ENCODE assay signal across 22 cellular contexts in the genomic region with DNA sequence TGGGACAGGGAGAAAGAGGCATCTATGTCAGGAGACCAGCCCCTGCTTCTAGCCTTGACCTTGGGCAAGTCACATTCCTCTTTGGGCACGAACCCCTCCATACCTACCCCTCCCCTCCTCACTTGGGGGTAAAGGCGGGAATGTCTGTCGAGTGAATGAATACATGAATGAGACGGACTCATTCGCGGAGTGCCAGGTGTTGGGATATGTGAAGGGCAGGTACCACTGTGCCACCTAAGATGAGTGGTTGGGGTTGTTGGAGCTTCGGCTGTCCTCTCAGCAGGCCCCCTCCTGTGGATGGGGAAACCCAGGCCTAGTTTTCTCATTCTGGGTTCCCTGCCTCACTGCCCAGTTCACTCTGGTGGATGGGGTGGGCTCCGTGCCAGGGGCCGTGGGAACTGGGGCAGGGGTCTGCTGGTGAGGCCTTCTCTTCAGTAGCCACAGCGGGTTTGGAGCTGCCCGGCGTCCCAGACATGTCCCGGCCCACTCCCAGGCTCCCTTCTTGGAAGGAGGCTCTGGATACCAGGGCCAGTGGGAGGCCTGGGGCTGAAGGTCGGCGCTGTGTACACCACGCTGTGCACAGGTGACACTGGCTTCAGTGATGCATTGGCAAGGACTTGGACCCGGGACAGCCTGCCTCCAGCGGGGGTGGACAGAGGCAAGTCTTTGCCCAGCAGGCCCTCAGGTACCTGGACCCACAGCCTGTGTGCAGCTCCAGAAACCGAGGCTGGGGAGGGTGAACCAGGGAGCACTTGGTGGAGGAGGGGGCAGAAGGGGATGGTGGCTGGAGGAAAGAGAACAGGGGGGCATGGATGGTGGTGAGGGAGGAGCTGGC. TPM values are rescaled to one million over a fixed set of nuclear protein-coding genes. Genes with fewer than 3 reads are reported as not detected.
DNase-seq lines count a peak whose midpoint lies in the region; ATAC-seq, FAIRE-seq and TF ChIP-seq lines count a peak whose summit lies in the region.
"Had no signal": no experiment of that assay in that cellular context is flagged by ENCODE, and none has a peak within 500 bp of the region (broad histone marks: within the 10 kb centered on the region; RNA-seq: fewer than 3 reads in every experiment).

No MANE protein-coding gene starts in this region.

- no peak overlapping the region for H3K56ac ChIP-seq in IMR-90 (ENCODE audit: extremely low read depth, insufficient read depth, low read length)

- H3K4me1 ChIP-seq in IMR-90 (ENCODE audit: control insufficient read depth, insufficient read depth, low read length) = peaks cover 30% of the 10 kb centered on the region
- H3K4me1 ChIP-seq in thyroid gland = peaks cover 81 to 89% of the 10 kb centered on the region in 2 donors

- H2BK120ac ChIP-seq in IMR-90 (ENCODE audit: low read depth, low read length) = no peak overlapping the region

- H3K4me3 Mint-ChIP-seq in mesothelial cell of epicardium = no peak overlapping the region
- H3K4me3 Mint-ChIP-seq: effector memory CD8-positive, alpha-beta T cell; IgD-negative memory B cell had no signal

- no peak for DNase-seq in IMR-90
- DNase-seq in coronary artery (ENCODE audit: low spot score) = no peak
- no peak for DNase-seq in mesothelial cell of epicardium (ENCODE audit: low spot score in 2 of 2, unreplicated experiment in 2 of 2)
- no peak for DNase-seq in thyroid gland
- no peak for DNase-seq in NCI-H2081 (lab: John Stamatoyannopoulos, UW)
- DNase-seq in frontal cortex (ENCODE audit: low spot score in 2 of 2) = no peak
- no peak for DNase-seq in head of caudate nucleus
- DNase-seq: activated CD4-positive, alpha-beta T cell treated with anti-CD3 and anti-CD28 coated beads for 4 hours; activated effector memory CD4-positive, alpha-beta T cell treated with Interleukin-2 at 50 U/mL for 16 hours; amygdala; effector memory CD8-positive, alpha-beta T cell; EL; hypothalamus; kidney glomerular epithelial cell; NCI-H1930; occipital lobe; stimulated activated CD4-positive, alpha-beta T cell treated with anti-CD3 and anti-CD28 coated beads, Interleukin-2, amount 100 ng/mL, for 48 hours; SW 1271 had no signal

- H4K5ac ChIP-seq in IMR-90 (ENCODE audit: low read depth, low read length) = no peak overlapping the region

- H3K4me2 ChIP-seq in IMR-90 (ENCODE audit: low read depth, low read length) = no peak overlapping the region

- in situ Hi-C loops in IMR-90 (cut with MboI; ENCODE audit: low sequenced_read_pairs) = no loop called here

- no peak for TF ChIP-seq RAD21 in IMR-90 (IDR thresholded peaks at IDR 0.05; ENCODE audit: low read length)

- WGBS in IMR-90 (ENCODE audit: extremely low coverage in 2 of 2, insufficient read length in 1 of 2), 2 experiments = 86% methylated on average over 4 of the region's 19 CpGs; no CpG with 5 or more reads in 1 of the 2 experiments
- 84 to 85% methylated on average over 18 of the region's 19 CpGs for WGBS in thyroid gland, 2 donors

- no peak overlapping the region for H2BK15ac ChIP-seq in IMR-90 (ENCODE audit: low read depth, low read length)

- no peak overlapping the region for H3K4me3 ChIP-seq in IMR-90 (ENCODE audit: insufficient read depth, low read depth, low read length)
- H3K4me3 ChIP-seq in coronary artery = peak overlapping the region; percentile 82
- H3K4me3 ChIP-seq in thyroid gland (replicated peaks in 1 of 3) = no peak overlapping the region

- H3K27me3 ChIP-seq in IMR-90 (ENCODE audit: control insufficient read depth, insufficient read depth, low read length) (no peaks in the 10 kb centered on the region), thyroid gland (no peaks in the 10 kb centered on the region)

- H3K18ac ChIP-seq in IMR-90 (ENCODE audit: low read depth, low read length) = no peak overlapping the region

- peaks cover 62% of the 10 kb centered on the region for H3K4me1 Mint-ChIP-seq in mesothelial cell of epicardium

- no peak overlapping the region for H2AFZ ChIP-seq in IMR-90 (replicated peaks; ENCODE audit: low read length, poor library complexity)

- no TSS peak for BruUV-seq in IMR-90 (replicated peaks; lab: Mats Ljungman, UMichigan)

- H3K9ac ChIP-seq in IMR-90 (ENCODE audit: low read depth, low read length) = no peak overlapping the region

- peaks cover 93% of the 10 kb centered on the region for H4K20me1 ChIP-seq in IMR-90 (ENCODE audit: insufficient read depth, low read length)

- POLR2A ChIA-PET in IMR-90 (lab: Charles Lee; ENCODE audit: unreplicated experiment) = no interaction called here

- dilution Hi-C loops in IMR-90 (cut with HindIII; ENCODE audit: low sequenced_read_pairs, unreplicated experiment) = no loop called here

- no peak for FAIRE-seq in frontal cortex (lab: Jason Lieb, UNC)
- FAIRE-seq: GM19239, H54, TTC549 had no signal

- intact Hi-C loops in IMR-90 (cut with micrococcal nuclease) = loop anchor here (2.0 kb wide), 1 partner anchor 25 kb away; no protein-coding TSS in a partner anchor
- intact Hi-C loops in thyroid gland (cut with DNase I) = no loop called here
- intact Hi-C loops in head of caudate nucleus (cut with DNase I) = no loop called here

- H3K14ac ChIP-seq in IMR-90 (replicated peaks; ENCODE audit: low read depth, low read length) = no peak overlapping the region

- no peak for ATAC-seq in IMR-90 (ENCODE audit: low read depth)
- ATAC-seq: effector memory CD8-positive, alpha-beta T cell had no signal

- H2BK5ac ChIP-seq in IMR-90 (ENCODE audit: low read depth, low read length, poor library complexity, severe bottlenecking) = no peak overlapping the region

- H2BK20ac ChIP-seq in IMR-90 (ENCODE audit: low read depth, low read length) = no peak overlapping the region

- H3K9me3 ChIP-seq in IMR-90 (ENCODE audit: control insufficient read depth, insufficient read depth, low read length) (no peaks in the 10 kb centered on the region), thyroid gland (no peaks in the 10 kb centered on the region)

- H3K36me3 Mint-ChIP-seq in mesothelial cell of epicardium = no peaks in the 10 kb centered on the region
- H3K36me3 Mint-ChIP-seq: IgD-negative memory B cell had no signal

- no peak for TF ChIP-seq CTCF in IMR-90 (conservative IDR thresholded peaks at IDR 0.05; ENCODE audit: low read depth, low read length)
- TF ChIP-seq CTCF in coronary artery (IDR thresholded peaks at IDR 0.05) = no peak
- TF ChIP-seq CTCF in mesothelial cell of epicardium (IDR thresholded peaks at IDR 0.05; ENCODE audit: unreplicated experiment) = no peak
- TF ChIP-seq CTCF in thyroid gland (IDR thresholded peaks at IDR 0.05) = no peak

- TF ChIP-seq POLR2A in IMR-90 (IDR thresholded peaks at IDR 0.05; ENCODE audit: low read depth, low read length) (no peak), thyroid gland (IDR thresholded peaks at IDR 0.05) (no peak)

- no peak overlapping the region for H4K91ac ChIP-seq in IMR-90 (ENCODE audit: insufficient read depth, low read depth, low read length)

- H3K36me3 ChIP-seq in IMR-90 (ENCODE audit: control insufficient read depth, insufficient read depth, low read length) (no peaks in the 10 kb centered on the region; the same call in 1 of the 2 replicates), thyroid gland (no peaks in the 10 kb centered on the region)

- H3K27ac ChIP-seq in IMR-90 (ENCODE audit: insufficient read depth, low read length) (no peak overlapping the region), coronary artery (peak overlapping the region; percentile 95 to 96), thyroid gland (peak overlapping the region; percentile 36 to 95 (median 93))

- CTCF ChIA-PET in IMR-90 (lab: Yijun Ruan, JAX) = no interaction called here

- peak overlapping the region; percentile 71 for H3K27ac Mint-ChIP-seq in mesothelial cell of epicardium
- H3K27ac Mint-ChIP-seq: IgD-negative memory B cell had no signal

- no peak overlapping the region for H4K8ac ChIP-seq in IMR-90 (ENCODE audit: low read depth in 2 of 2, low read length in 2 of 2)

- H3K79me1 ChIP-seq in IMR-90 (ENCODE audit: low read depth in 1 of 2, low read length in 2 of 2) = peaks cover 17 to 85% of the 10 kb centered on the region in 2 experiments

- H2AK5ac ChIP-seq in IMR-90 (ENCODE audit: low read depth, low read length) = no peak overlapping the region

- H3K9me1 ChIP-seq in IMR-90 (ENCODE audit: insufficient read depth, low read length) = peaks cover 15% of the 10 kb centered on the region; the same call in 1 of the 2 replicates

- H2AK9ac ChIP-seq in IMR-90 (replicated peaks; ENCODE audit: low read depth, low read length, poor library complexity) = peak overlapping the region; percentile 50

- no peaks in the 10 kb centered on the region for H3K27me3 Mint-ChIP-seq in mesothelial cell of epicardium (ENCODE audit: low read depth)
- H3K27me3 Mint-ChIP-seq: effector memory CD8-positive, alpha-beta T cell had no signal

- no peak overlapping the region for H3K4ac ChIP-seq in IMR-90 (ENCODE audit: low read depth, low read length)

- no peak overlapping the region for H3K23ac ChIP-seq in IMR-90 (ENCODE audit: low read depth, low read length)

- H3K9me3 Mint-ChIP-seq in mesothelial cell of epicardium = no peaks in the 10 kb centered on the region
- H3K9me3 Mint-ChIP-seq: effector memory CD8-positive, alpha-beta T cell; IgD-negative memory B cell had no signal

RNA-seq across cellular contexts. Expression of gene GLIS2, which starts 5.6 kb away (rescaled TPM):
- 0.36 and 0.56 TPM in 2 replicates for total RNA-seq in IMR-90 (2012; rRNA removed)
- 8.4 and 9.0 TPM in 2 replicates for polyA plus RNA-seq in IMR-90 (2012; rRNA removed)
- polyA plus RNA-seq in IMR-90 (2012; cell fraction: cytosol; rRNA removed) = 6.1 and 12.6 TPM in 2 replicates
- polyA plus RNA-seq in IMR-90 (2012; cell fraction: nucleus; rRNA removed; ENCODE audit: low replicate concordance) = 15.5 and 36.4 TPM in 2 replicates
- total RNA-seq in mesothelial cell of epicardium = 78.2 to 80.3 TPM (median 79.6 TPM) in 3 replicates
- 1 to 10 TPM; 5.5 to 7.6 (median 6.7) TPM for total RNA-seq in thyroid gland
- total RNA-seq in frontal cortex = 8.6 TPM
- polyA plus RNA-seq: IgD-negative memory B cell had no signal

RNA-seq across cellular contexts. Expression of gene PAM16, which starts 29.6 kb away (rescaled TPM):
- total RNA-seq in IMR-90 (2012; rRNA removed) = 17.9 and 25.6 TPM in 2 replicates
- 48.4 and 69.5 TPM in 2 replicates for polyA plus RNA-seq in IMR-90 (2012; rRNA removed)
- 84.0 and 105 TPM in 2 replicates for polyA plus RNA-seq in IMR-90 (2012; cell fraction: cytosol; rRNA removed)
- 70.0 and 101 TPM in 2 replicates for polyA plus RNA-seq in IMR-90 (2012; cell fraction: nucleus; rRNA removed; ENCODE audit: low replicate concordance)
- 31.8 to 35.6 TPM (median 33.6 TPM) in 3 replicates for total RNA-seq in mesothelial cell of epicardium
- 10 to 100 TPM in 3 of 4 donors, 1 to 10 TPM in 1; 5.6 to 60.2 (median 27.3) TPM for total RNA-seq in thyroid gland
- total RNA-seq in frontal cortex = 28.5 TPM

RNA-seq across cellular contexts. Expression of gene TFAP4, which starts 48.7 kb away (rescaled TPM):
- total RNA-seq in IMR-90 (2012; rRNA removed) (7.3 and 7.8 TPM in 2 replicates), mesothelial cell of epicardium (28.8 to 33.7 TPM (median 29.5 TPM) in 3 replicates), thyroid gland (1 to 10 TPM; 3.8 to 6.3 (median 5.4) TPM), frontal cortex (14.7 TPM)
- 5.6 and 7.0 TPM in 2 replicates for polyA plus RNA-seq in IMR-90 (2012; rRNA removed)
- 3.0 and 5.3 TPM in 2 replicates for polyA plus RNA-seq in IMR-90 (2012; cell fraction: cytosol; rRNA removed)
- 6.5 and 10.4 TPM in 2 replicates for polyA plus RNA-seq in IMR-90 (2012; cell fraction: nucleus; rRNA removed; ENCODE audit: low replicate concordance)

RNA-seq across cellular contexts. Expression of gene VASN, which starts 50.1 kb away (rescaled TPM):
- total RNA-seq in IMR-90 (2012; rRNA removed) (9.3 and 10.3 TPM in 2 replicates), mesothelial cell of epicardium (36.7 to 37.6 TPM (median 37.5 TPM) in 3 replicates), thyroid gland (10 to 100 TPM; 21.9 to 47.0 (median 28.8) TPM), frontal cortex (1.6 TPM)
- 83.8 and 87.2 TPM in 2 replicates for polyA plus RNA-seq in IMR-90 (2012; rRNA removed)
- polyA plus RNA-seq in IMR-90 (2012; cell fraction: cytosol; rRNA removed) = 83.6 and 183 TPM in 2 replicates
- polyA plus RNA-seq in IMR-90 (2012; cell fraction: nucleus; rRNA removed; ENCODE audit: low replicate concordance) = 42.8 and 134 TPM in 2 replicates
